In the genomic region with DNA sequence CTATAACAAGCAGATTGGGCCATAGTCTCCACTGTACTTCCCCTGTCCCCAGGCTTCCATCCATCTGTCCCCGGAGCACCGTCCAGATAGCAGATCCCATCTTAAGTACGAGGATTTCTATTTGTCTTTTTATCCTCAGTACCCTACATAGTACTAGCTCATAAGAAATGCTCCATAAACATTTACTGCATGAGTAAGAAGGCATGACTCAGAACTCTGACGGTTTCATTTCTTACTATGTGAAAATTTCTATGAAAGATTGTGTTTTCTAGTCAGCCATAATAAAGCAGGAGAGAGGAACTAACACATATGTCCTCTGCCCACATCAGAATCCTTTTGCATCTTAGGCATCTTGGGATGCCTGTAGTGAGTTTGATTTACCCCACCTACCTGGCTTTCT, we compare ENCODE assay signal across 10 cellular contexts. TPM values are rescaled to one million over a fixed set of nuclear protein-coding genes. Genes with fewer than 3 reads are reported as not detected.
A peak's percentile ranks its signal among the peaks of the same experiment; 100 is the strongest.
DNase-seq lines count a peak whose midpoint lies in the region; ATAC-seq, FAIRE-seq and TF ChIP-seq lines count a peak whose summit lies in the region.
"Had no signal": no experiment of that assay in that cellular context is flagged by ENCODE, and none has a peak within 500 bp of the region (broad histone marks: within the 10 kb centered on the region; RNA-seq: fewer than 3 reads in every experiment).

No MANE protein-coding gene starts in this region.

- intact Hi-C loops in PC-3 (cut with micrococcal nuclease) (loop anchor here (2.0 to 5.0 kb wide), 2 partner anchors 17 to 180 kb away; no protein-coding TSS in a partner anchor), endothelial cell of umbilical vein (cut with micrococcal nuclease) (no loop called here), CD14-positive monocyte (cut with micrococcal nuclease) (no loop called here)

- peaks cover 0 to 15% (median 8%) of the 10 kb centered on the region in 7 donors for H3K9me3 Mint-ChIP-seq in CD14-positive monocyte
- H3K9me3 Mint-ChIP-seq: stimulated activated memory B cell treated with anti-CD40 and anti-IgM and Interleukin-4, amounts not matched to agents 10 μg/mL and 1 μg/mL and 100 μg/mL, for 72 hours had no signal

- H3K27ac Mint-ChIP-seq in CD14-positive monocyte, result no peak overlapping the region
- H3K27ac Mint-ChIP-seq: stimulated activated memory B cell treated with anti-CD40 and anti-IgM and Interleukin-4, amounts not matched to agents 10 μg/mL and 1 μg/mL and 100 μg/mL, for 72 hours had no signal

- no peaks in the 10 kb centered on the region for H3K79me2 ChIP-seq in PC-3 (ENCODE audit: low read length)
- H3K79me2 ChIP-seq in endothelial cell of umbilical vein (ENCODE audit: control insufficient read depth, insufficient read depth, low read length), result no peaks in the 10 kb centered on the region

- H3K27me3 ChIP-seq in PC-3 (ENCODE audit: low read length) (no peaks in the 10 kb centered on the region), endothelial cell of umbilical vein (ENCODE audit: control insufficient read depth in 2 of 2, insufficient read depth in 2 of 2, low read length in 2 of 2) (no peaks in the 10 kb centered on the region)

- DNase-seq in EL, result peak; percentile 81
- DNase-seq in PC-3, result peak; percentile 93
- no peak for DNase-seq in endothelial cell of umbilical vein (ENCODE audit: low read depth, low spot score)
- peak; percentile 51 for DNase-seq in renal cortical epithelial cell (ENCODE audit: low read depth)
- no peak for DNase-seq in CD14-positive monocyte (ENCODE audit: low spot score)
- DNase-seq in amygdala (lab: John Stamatoyannopoulos, UW), result no peak
- DNase-seq: NCI-H446; stimulated activated CD4-positive, alpha-beta T cell treated with anti-CD3 and anti-CD28 coated beads, Interleukin-12 subunit alpha, Interleukin-12 subunit beta, amount 100 ng/mL, for 4 hours had no signal

- H3K9me3 ChIP-seq in PC-3 (ENCODE audit: low read length), result no peaks in the 10 kb centered on the region
- no peaks in the 10 kb centered on the region for H3K9me3 ChIP-seq in endothelial cell of umbilical vein (replicated peaks; ENCODE audit: control insufficient read depth, insufficient read depth, low read length)

- FAIRE-seq in endothelial cell of umbilical vein (lab: Jason Lieb, UNC), result no peak

- H4K20me1 ChIP-seq in PC-3 (ENCODE audit: low read length) (no peaks in the 10 kb centered on the region), endothelial cell of umbilical vein (replicated peaks; ENCODE audit: control insufficient read depth, extremely low read depth, insufficient read depth, low read length) (no peaks in the 10 kb centered on the region)

- CTCF ChIA-PET in PC-3 (lab: Charles Lee), result interaction anchor here (1.0 kb wide), 1 partner anchor 18 kb away, joined by 4 read pairs; no protein-coding TSS in a partner anchor
- CTCF ChIA-PET in endothelial cell of umbilical vein (lab: Charles Lee), result interaction anchor here (1.2 to 2.1 kb wide), 3 partner anchors 16 to 49 kb away, joined by 3 to 6 read pairs (median 4); no protein-coding TSS in a partner anchor

- H3K36me3 Mint-ChIP-seq in CD14-positive monocyte, result peaks cover 98% of the 10 kb centered on the region in 2 donors

- H3K4me1 Mint-ChIP-seq in CD14-positive monocyte, result no peaks in the 10 kb centered on the region
- H3K4me1 Mint-ChIP-seq: stimulated activated memory B cell treated with anti-CD40 and anti-IgM and Interleukin-4, amounts not matched to agents 10 μg/mL and 1 μg/mL and 100 μg/mL, for 72 hours had no signal

- peaks cover 0 to 3% (median 0%) of the 10 kb centered on the region in 3 donors for H3K27me3 Mint-ChIP-seq in CD14-positive monocyte (ENCODE audit: low read depth in 3 of 3)
- H3K27me3 Mint-ChIP-seq: stimulated activated memory B cell treated with anti-CD40 and anti-IgM and Interleukin-4, amounts not matched to agents 10 μg/mL and 1 μg/mL and 100 μg/mL, for 72 hours had no signal

- H3K4me1 ChIP-seq in PC-3 (ENCODE audit: insufficient read depth, low read length), result peaks cover 30% of the 10 kb centered on the region
- no peaks in the 10 kb centered on the region for H3K4me1 ChIP-seq in endothelial cell of umbilical vein (ENCODE audit: control insufficient read depth, extremely low read depth, insufficient read depth, low read length)

- TF ChIP-seq CTCF in PC-3 (conservative IDR thresholded peaks at IDR 0.05; ENCODE audit: low read depth, low read length) (no peak), endothelial cell of umbilical vein (IDR thresholded peaks at IDR 0.05; ENCODE audit: extremely low read depth in 1 of 2, insufficient read depth in 1 of 2, low read depth in 1 of 2, low read length in 2 of 2) (no peak), CD14-positive monocyte (IDR thresholded peaks at IDR 0.05) (no peak)

- H3K27ac ChIP-seq in PC-3 (ENCODE audit: low read length) (peak overlapping the region; percentile 94), endothelial cell of umbilical vein (ENCODE audit: insufficient read depth, low read depth, low read length) (peak overlapping the region; percentile 8)

- H3F3A ChIP-seq in PC-3 (ENCODE audit: low read length, unreplicated experiment), result no peaks in the 10 kb centered on the region

- H2AFZ ChIP-seq in PC-3 (ENCODE audit: low read length) (no peak overlapping the region), endothelial cell of umbilical vein (ENCODE audit: low read depth, low read length) (no peak overlapping the region)

- peak overlapping the region; percentile 40 for H3K4me2 ChIP-seq in PC-3 (ENCODE audit: low read length)
- no peak overlapping the region for H3K4me2 ChIP-seq in endothelial cell of umbilical vein (ENCODE audit: insufficient read depth, low read length)

- H3K9me2 ChIP-seq in PC-3 (replicated peaks; ENCODE audit: low read length), result no peaks in the 10 kb centered on the region

- POLR2A ChIA-PET in PC-3 (lab: Charles Lee; ENCODE audit: unreplicated experiment) (no interaction called here), endothelial cell of umbilical vein (lab: Charles Lee) (no interaction called here)

- H3K4me3 Mint-ChIP-seq in CD14-positive monocyte, result no peak overlapping the region
- H3K4me3 Mint-ChIP-seq: stimulated activated memory B cell treated with anti-CD40 and anti-IgM and Interleukin-4, amounts not matched to agents 10 μg/mL and 1 μg/mL and 100 μg/mL, for 72 hours had no signal

- no peak for TF ChIP-seq POLR2A in endothelial cell of umbilical vein (IDR thresholded peaks at IDR 0.05; ENCODE audit: low read depth, low read length)

- H3K4me3 ChIP-seq in PC-3 (ENCODE audit: low read length), result peak overlapping the region; percentile 2
- H3K4me3 ChIP-seq in endothelial cell of umbilical vein (replicated peaks in 1 of 3; ENCODE audit: insufficient read depth in 1 of 3, low read depth in 1 of 3, low read length in 3 of 3), result no peak overlapping the region

- ATAC-seq in PC-3, result peak; percentile 91
- no peak for ATAC-seq in GM19023 (IDR thresholded peaks at IDR 0.05; ENCODE audit: unreplicated experiment)
- ATAC-seq: stimulated activated memory B cell treated with anti-CD40 and anti-IgM and Interleukin-4, amounts not matched to agents 10 μg/mL and 1 μg/mL and 100 μg/mL, for 72 hours had no signal

- H3K36me3 ChIP-seq in PC-3 (ENCODE audit: low read depth, low read length), result peaks cover 93% of the 10 kb centered on the region
- H3K36me3 ChIP-seq in endothelial cell of umbilical vein (ENCODE audit: control insufficient read depth in 2 of 2, extremely low read depth in 1 of 2, insufficient read depth in 2 of 2, low read length in 2 of 2), result peaks cover 7 to 11% of the 10 kb centered on the region in 2 experiments

- BruUV-seq in PC-3 (replicated peaks; lab: Mats Ljungman, UMichigan), result no TSS peak
- BruUV-seq in endothelial cell of umbilical vein (replicated peaks; lab: Mats Ljungman, UMichigan), result no TSS peak

- H3K9ac ChIP-seq in PC-3 (ENCODE audit: low read length) (peak overlapping the region; percentile 76), endothelial cell of umbilical vein (replicated peaks; ENCODE audit: extremely low read depth, insufficient read depth, low read length) (no peak overlapping the region)

- dilution Hi-C loops in endothelial cell of umbilical vein (cut with MboI; ENCODE audit: extremely low pct_ligation_motif_present, low sequenced_read_pairs), result no loop called here

- H3K9me1 ChIP-seq in endothelial cell of umbilical vein (replicated peaks; ENCODE audit: control insufficient read depth, extremely low read depth, insufficient read depth, low read length), result no peaks in the 10 kb centered on the region

TF ChIP-seq in endothelial cell of umbilical vein, 7 proteins besides CTCF, POLR2A, EP300 and RAD21:
- no peak for TF ChIP-seq POLR2AphosphoS5 (IDR thresholded peaks at IDR 0.05; ENCODE audit: insufficient read depth, low read depth, low read length)
- TF ChIP-seq, protein P1, sequence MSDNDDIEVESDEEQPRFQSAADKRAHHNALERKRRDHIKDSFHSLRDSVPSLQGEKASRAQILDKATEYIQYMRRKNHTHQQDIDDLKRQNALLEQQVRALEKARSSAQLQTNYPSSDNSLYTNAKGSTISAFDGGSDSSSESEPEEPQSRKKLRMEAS (IDR thresholded peaks at IDR 0.05; ENCODE audit: insufficient read depth, insufficient read length), result no peak
- TF ChIP-seq JUN (IDR thresholded peaks at IDR 0.05; ENCODE audit: borderline replicate concordance, insufficient read depth, insufficient read length, low read depth), result no peak
- no peak for TF ChIP-seq MYC (IDR thresholded peaks at IDR 0.05; ENCODE audit: low read depth, low read length)
- peak; percentile 64 for TF ChIP-seq FOS (IDR thresholded peaks at IDR 0.05; ENCODE audit: borderline replicate concordance, insufficient read depth, low read length)
- no peak for TF ChIP-seq EZH2 (IDR thresholded peaks at IDR 0.05; ENCODE audit: borderline replicate concordance, low read depth, low read length, severe bottlenecking)
- TF ChIP-seq GATA2 (IDR thresholded peaks at IDR 0.05; ENCODE audit: insufficient read depth, insufficient read length, low read depth, low read length), result no peak

RNA-seq across cellular contexts. Expression of a gene that starts 49.5 kb away (rescaled TPM):
- total RNA-seq in PC-3 (2014; rRNA removed), result 63.9 and 69.8 TPM in 2 replicates
- total RNA-seq in endothelial cell of umbilical vein, result 33.8 and 38.3 TPM in 2 replicates
- 11.0 and 12.3 TPM in 2 replicates for polyA plus RNA-seq in endothelial cell of umbilical vein
- polyA plus RNA-seq in endothelial cell of umbilical vein (2011; cell fraction: cytosol; rRNA removed), result 15.6 and 16.9 TPM in 2 replicates
- 38.9 and 56.2 TPM in 2 replicates for polyA plus RNA-seq in endothelial cell of umbilical vein (2011; cell fraction: nucleus; rRNA removed)
- polyA plus RNA-seq in endothelial cell of umbilical vein (2012), result 19.3 and 28.1 TPM in 2 replicates
- 14.0 and 15.8 TPM in 2 replicates for polyA minus RNA-seq in endothelial cell of umbilical vein
- polyA minus RNA-seq in endothelial cell of umbilical vein (2011; cell fraction: cytosol; rRNA and poly(A)+ RNA removed), result 16.8 TPM
- 14.5 and 21.7 TPM in 2 replicates for polyA minus RNA-seq in endothelial cell of umbilical vein (2011; cell fraction: nucleus; rRNA and poly(A)+ RNA removed)
- total RNA-seq in renal cortical epithelial cell, result 37.9 and 50.2 TPM in 2 replicates
- 10 to 100 TPM; 13.1 to 15.2 TPM for polyA plus RNA-seq in CD14-positive monocyte

Comparison
In these comparisons a context has a peak if more than half of its experiments do, and no peak if none do; other contexts are left out.
1. DNase-seq: peak in EL (single experiment), PC-3 (single experiment) and renal cortical epithelial cell (single experiment); none in endothelial cell of umbilical vein (single experiment), CD14-positive monocyte (single experiment) and amygdala (0 of 56).